Comparison of ENCODE assay signal across 8 cellular contexts in the genomic region with DNA sequence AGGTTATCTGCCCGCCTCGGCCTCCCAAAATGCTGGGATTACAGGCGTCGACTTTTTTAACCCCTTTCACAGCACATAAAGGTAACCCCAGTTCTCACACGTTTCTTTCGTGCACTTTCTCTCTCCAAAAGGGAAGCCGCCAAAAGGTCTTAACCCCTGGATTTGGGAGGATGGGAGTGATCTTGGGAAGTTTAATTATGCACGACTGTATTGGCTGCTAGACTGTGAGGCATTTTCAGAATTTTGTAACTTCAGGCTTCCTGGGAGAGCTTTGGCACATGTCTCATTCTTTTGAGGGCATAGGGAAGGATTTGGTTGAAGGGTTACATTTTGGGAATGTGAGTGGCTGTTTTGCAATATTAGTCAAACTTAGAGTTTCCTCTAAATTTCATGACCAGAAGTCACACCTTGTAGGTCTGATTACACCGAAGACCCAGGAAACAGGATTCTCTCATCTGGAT. TPM values are rescaled to one million over a fixed set of nuclear protein-coding genes. Genes with fewer than 3 reads are reported as not detected.
DNase-seq lines count a peak whose midpoint lies in the region; ATAC-seq and TF ChIP-seq lines count a peak whose summit lies in the region.

No MANE protein-coding gene starts in this region.

- TF ChIP-seq CTCF in fibroblast of villous mesenchyme (IDR thresholded peaks at IDR 0.05; ENCODE audit: insufficient read depth, low read depth, low read length): no peak
- no peak for TF ChIP-seq CTCF in sigmoid colon (IDR thresholded peaks at IDR 0.05)

- H3K4me3 ChIP-seq in HAP-1: peak overlapping the region; percentile 59
- H3K4me3 ChIP-seq in SJSA1: peak overlapping the region; percentile 84
- H3K4me3 ChIP-seq in fibroblast of villous mesenchyme (ENCODE audit: low read depth, low read length): peak overlapping the region; percentile 87
- H3K4me3 ChIP-seq in sigmoid colon: peak overlapping the region; percentile 47 to 98 (median 93)

- H3K36me3 ChIP-seq in HAP-1 (replicated peaks) (peaks cover 12% of the 10 kb centered on the region), SJSA1 (peaks cover 23% of the 10 kb centered on the region), sigmoid colon (peaks cover 0 to 15% (median 3%) of the 10 kb centered on the region in 4 donors)

- DNase-seq in HAP-1 (ENCODE audit: low spot score in 2 of 2) (no peak), SJSA1 (ENCODE audit: low read depth in 1 of 2, low spot score in 2 of 2) (no peak), fibroblast of villous mesenchyme (ENCODE audit: low read depth) (no peak), sigmoid colon (no peak), NCI-H1694 treated with DMSO at 0.1 percent for 48 hours (lab: John Stamatoyannopoulos, UW) (no peak), substantia nigra (lab: John Stamatoyannopoulos, UW) (no peak), DMS153 (lab: John Stamatoyannopoulos, UW) (no peak)

- intact Hi-C loops in sigmoid colon (cut with DNase I): loop anchor here (5.0 kb wide), 2 partner anchors 67 to 277 kb away; partner anchors contain the start of genes ANKRD52 and SPRYD4

- TF ChIP-seq POLR2A in sigmoid colon (IDR thresholded peaks at IDR 0.05): no peak

- H3K9me3 ChIP-seq in HAP-1 (no peaks in the 10 kb centered on the region), SJSA1 (replicated peaks) (no peaks in the 10 kb centered on the region), sigmoid colon (no peaks in the 10 kb centered on the region)

- H3K4me1 ChIP-seq in HAP-1 (peaks cover 11% of the 10 kb centered on the region), SJSA1 (replicated peaks) (peaks cover 13% of the 10 kb centered on the region), sigmoid colon (peaks cover 0 to 32% (median 25%) of the 10 kb centered on the region in 4 donors)

- ATAC-seq in GM18907 (IDR thresholded peaks at IDR 0.05; ENCODE audit: unreplicated experiment): no peak

- WGBS in sigmoid colon, 2 donors: 21 to 30% methylated on average over 9 of the region's 9 CpGs

- in situ Hi-C loops in HAP-1 (cut with MboI; ENCODE audit: low sequenced_read_pairs): no loop called here

- TF ChIP-seq EP300 in sigmoid colon (IDR thresholded peaks at IDR 0.05): no peak

- H3K27ac ChIP-seq in SJSA1 (no peak overlapping the region), sigmoid colon (peak overlapping the region; percentile 91 to 95 (median 92)), substantia nigra (ENCODE audit: low read depth, low read length, poor library complexity, severe bottlenecking) (no peak overlapping the region)

- H3K27me3 ChIP-seq in HAP-1 (ENCODE audit: low read depth): no peaks in the 10 kb centered on the region
- H3K27me3 ChIP-seq in SJSA1 (replicated peaks): no peaks in the 10 kb centered on the region
- H3K27me3 ChIP-seq in sigmoid colon: no peaks in the 10 kb centered on the region

RNA-seq across cellular contexts. Expression of gene SMARCC2, which starts 1.4 kb away (rescaled TPM):
- total RNA-seq in SJSA1 (2014; rRNA removed; shearing (Covaris generic)): 20.9 and 33.4 TPM in 2 replicates
- total RNA-seq in fibroblast of villous mesenchyme: 44.8 and 67.8 TPM in 2 replicates
- 100 to 1,000 TPM in 1 of 4 donors, 10 to 100 TPM in 3; 55.7 to 135 (median 70.7) TPM for total RNA-seq in sigmoid colon
- 10 to 100 TPM; 18.0 to 44.4 (median 18.3) TPM for polyA plus RNA-seq in sigmoid colon

RNA-seq across cellular contexts. Expression of gene RNF41, which starts 31.0 kb away (rescaled TPM):
- 28.5 and 46.7 TPM in 2 replicates for total RNA-seq in SJSA1 (2014; rRNA removed; shearing (Covaris generic))
- total RNA-seq in fibroblast of villous mesenchyme: 112 and 131 TPM in 2 replicates
- total RNA-seq in sigmoid colon: 100 to 1,000 TPM in 1 of 4 donors, 10 to 100 TPM in 3; 59.9 to 109 (median 78.0) TPM
- polyA plus RNA-seq in sigmoid colon: 10 to 100 TPM; 18.5 to 27.0 (median 25.2) TPM

RNA-seq across cellular contexts. Expression of gene MYL6, which starts 32.6 kb away (rescaled TPM):
- total RNA-seq in SJSA1 (2014; rRNA removed; shearing (Covaris generic)): 4,832 and 5,659 TPM in 2 replicates
- total RNA-seq in fibroblast of villous mesenchyme (2,015 and 2,412 TPM in 2 replicates), sigmoid colon (1,000 to 10,000 TPM; 6,491 to 9,553 (median 8,571) TPM)
- 1,000 to 10,000 TPM; 3,150 to 7,537 (median 5,524) TPM for polyA plus RNA-seq in sigmoid colon

RNA-seq across cellular contexts. Expression of gene NABP2, which starts 33.4 kb away (rescaled TPM):
- total RNA-seq in SJSA1 (2014; rRNA removed; shearing (Covaris generic)): 47.8 and 55.7 TPM in 2 replicates
- total RNA-seq in fibroblast of villous mesenchyme: 23.3 and 28.0 TPM in 2 replicates
- total RNA-seq in sigmoid colon: 10 to 100 TPM; 17.2 to 33.5 (median 31.6) TPM
- polyA plus RNA-seq in sigmoid colon: 10 to 100 TPM; 29.4 to 43.7 (median 32.6) TPM

RNA-seq across cellular contexts. Expression of gene MYL6B, which starts 38.3 kb away (rescaled TPM):
- 71.9 and 97.8 TPM in 2 replicates for total RNA-seq in SJSA1 (2014; rRNA removed; shearing (Covaris generic))
- total RNA-seq in fibroblast of villous mesenchyme (68.2 and 70.9 TPM in 2 replicates), sigmoid colon (10 to 100 TPM; 37.7 to 90.6 (median 64.1) TPM)
- 10 to 100 TPM; 26.4 to 63.7 (median 32.3) TPM for polyA plus RNA-seq in sigmoid colon

Comparison
In these comparisons a context has a peak if more than half of its experiments do, and no peak if none do; other contexts are left out.
1. H3K27ac ChIP-seq: peak in sigmoid colon (4 of 4); none in SJSA1 (single experiment) and substantia nigra (single experiment).
2. Peak in every context shown above with its lines, with median percentiles within 50 percentile points of each other: H3K4me3 ChIP-seq.